Comparison of ENCODE assay signal across 16 cellular contexts in the genomic region with DNA sequence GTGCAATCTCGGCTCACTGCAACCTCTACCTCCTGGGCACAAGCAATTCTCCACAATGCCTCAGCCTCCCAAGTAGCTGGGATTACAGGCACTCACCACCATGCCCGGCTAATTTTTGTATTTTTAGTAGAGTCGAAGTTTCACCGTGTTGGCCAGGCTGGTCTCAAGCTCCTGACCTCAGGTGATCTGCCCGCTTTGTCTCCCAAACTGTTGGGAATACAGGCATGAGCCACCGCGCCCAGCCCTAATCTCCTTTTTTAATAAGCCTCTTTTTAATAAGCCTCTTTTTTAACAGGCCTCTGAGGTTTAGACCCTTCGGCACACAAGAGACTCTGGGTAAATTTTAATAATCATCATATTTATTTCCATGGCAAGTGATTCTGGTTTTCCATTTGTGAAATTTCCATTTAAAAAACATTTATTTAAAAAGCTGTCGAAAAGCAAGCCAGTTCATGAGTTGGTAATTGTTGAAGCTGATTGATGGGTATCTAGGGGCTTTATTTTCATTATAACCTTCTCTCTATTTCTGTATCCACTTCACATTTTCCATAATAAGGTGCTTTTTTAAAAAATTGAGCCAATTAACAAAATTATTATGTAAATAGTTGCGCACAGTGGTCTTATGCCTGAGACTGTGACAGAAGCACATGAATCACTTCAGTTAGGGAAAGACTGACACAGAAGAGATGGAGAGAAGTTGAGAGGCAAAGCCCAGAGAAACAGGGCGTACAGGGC. TPM values are rescaled to one million over a fixed set of nuclear protein-coding genes. Genes with fewer than 3 reads are reported as not detected.
DNase-seq lines count a peak whose midpoint lies in the region; ATAC-seq, FAIRE-seq and TF ChIP-seq lines count a peak whose summit lies in the region.
"Had no signal": no experiment of that assay in that cellular context is flagged by ENCODE, and none has a peak within 500 bp of the region (broad histone marks: within the 10 kb centered on the region; RNA-seq: fewer than 3 reads in every experiment).

No MANE protein-coding gene starts in this region.

- no peak for FAIRE-seq in H1 (lab: Jason Lieb, UNC)

- no peak overlapping the region for H3K4me3 Mint-ChIP-seq in activated naive CD4-positive, alpha-beta T cell treated with anti-CD3 and anti-CD28 coated beads, Interleukin-2, amount 10 ng/mL, durations not matched to agents 7 days and 5 days

- no peak for DNase-seq in activated naive CD4-positive, alpha-beta T cell treated with anti-CD3 and anti-CD28 coated beads, Interleukin-2, amount 10 ng/mL, durations not matched to agents 7 days and 5 days
- DNase-seq in activated naive CD4-positive, alpha-beta T cell treated with Interleukin-2 at 50 U/mL for 16 hours, result no peak
- DNase-seq in H1 (ENCODE audit: low read depth in 1 of 2, low spot score in 2 of 2) (no peak), islet precursor cell (no peak)
- DNase-seq in stimulated activated naive CD4-positive, alpha-beta T cell (lab: John Stamatoyannopoulos, UW), result no peak
- DNase-seq: activated CD4-positive, alpha-beta T cell treated with anti-CD3 and anti-CD28 coated beads, Interleukin-2, amount 50 U/mL, for 1 hour; DND-41; erythroblast; kidney glomerular epithelial cell; NCI-H1092; NCI-H446; PC-9; stimulated activated CD4-positive, alpha-beta T cell treated with anti-CD3 and anti-CD28 coated beads, Interleukin-12 subunit alpha, Interleukin-12 subunit beta, amount 100 ng/mL, for 4 hours had no signal

- H3K9me2 ChIP-seq in SU-DHL-6 (replicated peaks; ENCODE audit: insufficient read depth, low read length), result no peaks in the 10 kb centered on the region

- no peak overlapping the region for H3K4ac ChIP-seq in H1 (replicated peaks; ENCODE audit: insufficient read length, low read depth, low read length)

- no peaks in the 10 kb centered on the region for H3K23me2 ChIP-seq in H1 (ENCODE audit: low read depth, low read length)

- H3K23ac ChIP-seq in H1 (ENCODE audit: insufficient read length), result no peak overlapping the region

- H3K9ac ChIP-seq in SU-DHL-6 (ENCODE audit: low read length) (peak overlapping the region; percentile 58), H1 (replicated peaks in 1 of 4; ENCODE audit: extremely low read depth in 1 of 4, low read depth in 3 of 4, low read length in 3 of 4) (no peak overlapping the region)

- H3K79me1 ChIP-seq in H1 (ENCODE audit: low read depth, low read length), result no peaks in the 10 kb centered on the region

- POLR2A ChIA-PET in H1 (lab: Charles Lee; ENCODE audit: partially characterized antibody), result interaction anchor here (1.0 kb wide), 1 partner anchor 9 kb away, joined by 4 read pairs; no protein-coding TSS in a partner anchor

- H3K27me3 ChIP-seq in SU-DHL-6 (ENCODE audit: low read length), result no peaks in the 10 kb centered on the region
- H3K27me3 ChIP-seq in H1 (replicated peaks in 1 of 4; ENCODE audit: control insufficient read depth in 3 of 4, extremely low read depth in 1 of 4, insufficient read depth in 3 of 4, low read length in 3 of 4), result no peaks in the 10 kb centered on the region

- H2BK15ac ChIP-seq in H1 (ENCODE audit: low read length), result no peak overlapping the region

- H4K8ac ChIP-seq in H1 (ENCODE audit: extremely low read depth, insufficient read depth, low read length), result peak overlapping the region; percentile 48; the same call in 1 of the 2 replicates

- H3K4me2 ChIP-seq in SU-DHL-6 (ENCODE audit: low read depth, low read length, poor library complexity, severe bottlenecking) (peak overlapping the region; percentile 49), H1 (ENCODE audit: insufficient read depth in 1 of 2, low read depth in 2 of 2, low read length in 2 of 2) (no peak overlapping the region)

- no peak overlapping the region; the same call in 1 of the 2 replicates for H2AK5ac ChIP-seq in H1 (ENCODE audit: low read depth, low read length)

- CTCF ChIA-PET in activated naive CD4-positive, alpha-beta T cell treated with anti-CD3 and anti-CD28 coated beads, Interleukin-2, amount 10 ng/mL, durations not matched to agents 7 days and 5 days (lab: Charles Lee), result interaction anchor here (0.7 to 4.8 kb wide), 4 partner anchors 11 to 237 kb away, joined by 3 to 42 read pairs (median 12); partner anchors contain the start of gene POU2F2
- CTCF ChIA-PET in H1 (lab: Charles Lee; ENCODE audit: partially characterized antibody), result interaction anchor here (0.6 to 4.7 kb wide), 4 partner anchors 9 to 25 kb away, joined by 3 to 36 read pairs (median 8); no protein-coding TSS in a partner anchor

- peaks cover 10% of the 10 kb centered on the region; the same call in 1 of the 2 replicates for H3K36me3 ChIP-seq in SU-DHL-6 (ENCODE audit: low read length)
- no peaks in the 10 kb centered on the region for H3K36me3 ChIP-seq in H1 (ENCODE audit: control insufficient read depth in 2 of 4, insufficient read depth in 4 of 4, low read length in 3 of 4)

- H3K27ac ChIP-seq in SU-DHL-6 (ENCODE audit: low read depth, low read length) (peak overlapping the region; percentile 96), H1 (ENCODE audit: low read depth, low read length) (no peak overlapping the region)
- H3K27ac ChIP-seq: PC-9 had no signal

- H3K4me3 ChIP-seq in SU-DHL-6 (ENCODE audit: insufficient read depth, low read length, poor library complexity, severe bottlenecking), result no peak overlapping the region
- H3K4me3 ChIP-seq in H1 (ENCODE audit: extremely low read depth in 1 of 4, insufficient read depth in 2 of 4, low read depth in 3 of 4, low read length in 4 of 4), result no peak overlapping the region
- H3K4me3 ChIP-seq: PC-9 had no signal

- H3K27ac Mint-ChIP-seq in activated naive CD4-positive, alpha-beta T cell treated with anti-CD3 and anti-CD28 coated beads, Interleukin-2, amount 10 ng/mL, durations not matched to agents 7 days and 5 days, result peak overlapping the region; percentile 86

- no peak overlapping the region for H2BK20ac ChIP-seq in H1 (ENCODE audit: low read length)

- H3K4me1 Mint-ChIP-seq in activated naive CD4-positive, alpha-beta T cell treated with anti-CD3 and anti-CD28 coated beads, Interleukin-2, amount 10 ng/mL, durations not matched to agents 7 days and 5 days, result peaks cover 42% of the 10 kb centered on the region

- no peak overlapping the region for H3K18ac ChIP-seq in H1 (ENCODE audit: extremely low read depth, low read length)

- ATAC-seq in HG03135 (IDR thresholded peaks at IDR 0.05; ENCODE audit: unreplicated experiment) (no peak), GM19463 (IDR thresholded peaks at IDR 0.05; ENCODE audit: unreplicated experiment) (no peak)

- no peak overlapping the region for H3K56ac ChIP-seq in H1 (replicated peaks; ENCODE audit: insufficient read length, low read depth, low read length)

- H3F3A ChIP-seq in SU-DHL-6 (ENCODE audit: insufficient read depth), result peaks cover 60% of the 10 kb centered on the region

- WGBS in H1 (ENCODE audit: extremely low coverage in 1 of 2, insufficient coverage in 1 of 2, insufficient read length in 1 of 2, insufficient replicate concordance in 2 of 2, low coverage in 1 of 2, low lambda C conversion rate in 2 of 2, missing lambda C conversion rate in 1 of 2), 2 experiments, result 87% methylated on average over 11 of the region's 11 CpGs; no CpG with 5 or more reads in 1 of the 2 experiments

- no peak overlapping the region for H4K91ac ChIP-seq in H1 (replicated peaks; ENCODE audit: insufficient read length, low read length)

- no peak overlapping the region for H3K14ac ChIP-seq in H1 (ENCODE audit: insufficient read length)

- no peaks in the 10 kb centered on the region for H3K9me3 Mint-ChIP-seq in activated naive CD4-positive, alpha-beta T cell treated with anti-CD3 and anti-CD28 coated beads, Interleukin-2, amount 10 ng/mL, durations not matched to agents 7 days and 5 days

- no peak for TF ChIP-seq EP300 in H1 (IDR thresholded peaks at IDR 0.05; ENCODE audit: borderline replicate concordance in 1 of 2, low read depth in 2 of 2, low read length in 2 of 2)

- no peak overlapping the region for H2BK120ac ChIP-seq in H1 (replicated peaks; ENCODE audit: low read depth, low read length)

- peaks cover 31% of the 10 kb centered on the region for H3K36me3 Mint-ChIP-seq in activated naive CD4-positive, alpha-beta T cell treated with anti-CD3 and anti-CD28 coated beads, Interleukin-2, amount 10 ng/mL, durations not matched to agents 7 days and 5 days

- TF ChIP-seq RAD21 in H1 (IDR thresholded peaks at IDR 0.05 in 1 of 2, conservative IDR thresholded peaks at IDR 0.05 in 1 of 2; ENCODE audit: low read depth in 2 of 2, low read length in 2 of 2), result no peak

- H4K20me1 ChIP-seq in SU-DHL-6 (ENCODE audit: low read depth, low read length), result no peaks in the 10 kb centered on the region
- no peaks in the 10 kb centered on the region for H4K20me1 ChIP-seq in H1 (replicated peaks in 1 of 2; ENCODE audit: control insufficient read depth in 1 of 2, insufficient read depth in 2 of 2, low read length in 2 of 2)

- H3K9me3 ChIP-seq in SU-DHL-6 (ENCODE audit: insufficient read depth, low read length) (no peaks in the 10 kb centered on the region), H1 (ENCODE audit: insufficient read depth in 2 of 2, low read depth in 1 of 2, low read length in 1 of 2) (no peaks in the 10 kb centered on the region)

- no peak overlapping the region for H2BK12ac ChIP-seq in H1 (ENCODE audit: low read depth, low read length)

- TF ChIP-seq CTCF in SU-DHL-6 (IDR thresholded peaks at IDR 0.05; ENCODE audit: insufficient read depth, low read length, poor library complexity, severe bottlenecking) (no peak), H1 (IDR thresholded peaks at IDR 0.05; ENCODE audit: control extremely low read depth in 1 of 3, insufficient read depth in 1 of 3, low read depth in 1 of 3, low read length in 3 of 3) (no peak)

- H3K27me3 Mint-ChIP-seq in activated naive CD4-positive, alpha-beta T cell treated with anti-CD3 and anti-CD28 coated beads, Interleukin-2, amount 10 ng/mL, durations not matched to agents 7 days and 5 days, result no peaks in the 10 kb centered on the region

- H3K79me2 ChIP-seq in SU-DHL-6 (ENCODE audit: insufficient read depth, low read length) (peaks cover 31% of the 10 kb centered on the region), H1 (ENCODE audit: control insufficient read depth in 1 of 2, insufficient read depth in 2 of 2, low read length in 2 of 2) (no peaks in the 10 kb centered on the region)

- TF ChIP-seq POLR2A in H1 (IDR thresholded peaks at IDR 0.05; ENCODE audit: control extremely low read depth in 1 of 2, low read depth in 2 of 2, low read length in 2 of 2), result no peak

- peaks cover 0 to 12% (median 6%) of the 10 kb centered on the region in 4 experiments; a peak in 4 of 7 replicates for H3K4me1 ChIP-seq in H1 (replicated peaks in 1 of 4; ENCODE audit: control insufficient read depth in 3 of 4, insufficient read depth in 4 of 4, low read length in 3 of 4)

- no peak overlapping the region for H4K5ac ChIP-seq in H1 (ENCODE audit: insufficient read length, low read depth, low read length)

- H2AFZ ChIP-seq in SU-DHL-6 (ENCODE audit: low read depth, low read length, severe bottlenecking), result no peak overlapping the region
- H2AFZ ChIP-seq in H1 (ENCODE audit: low read length), result no peak overlapping the region
- H2AFZ ChIP-seq: PC-9 had no signal

- no peak overlapping the region for H2BK5ac ChIP-seq in H1 (ENCODE audit: low read depth, low read length)

RNA-seq across cellular contexts. Expression of gene POU2F2, which starts 11.8 kb away (rescaled TPM):
- total RNA-seq in H1 (2021; fragmentation: NEBNext Ultra II Directional; extraction: Animal tissue kit (Norgen Biotek cat#: 25700)), result 6.1 and 7.2 TPM in 2 replicates
- 5.0 and 7.3 TPM in 2 replicates for polyA plus RNA-seq in H1 (2011; rRNA removed)
- 4.2 TPM for polyA plus RNA-seq in H1 (2011; cell fraction: cytosol; rRNA removed)
- polyA plus RNA-seq in H1 (2011; cell fraction: nucleus; rRNA removed), result 22.7 TPM
- 6.2 to 8.0 TPM (median 7.3 TPM) in 4 replicates for polyA plus RNA-seq in H1 (2012, experiment 1 of 2)
- polyA plus RNA-seq in H1 (2012, experiment 2 of 2), result 2.7 TPM
- 14.6 TPM for polyA plus RNA-seq in H1 (2013, experiment 1 of 2)
- 10.8 TPM for polyA plus RNA-seq in H1 (2013, experiment 2 of 2)
- 1.3 and 2.0 TPM in 2 replicates for polyA minus RNA-seq in H1 (2011; rRNA and poly(A)+ RNA removed)
- 1.3 TPM for polyA minus RNA-seq in H1 (2011; cell fraction: cytosol; rRNA and poly(A)+ RNA removed)
- 5.9 TPM for polyA minus RNA-seq in H1 (2011; cell fraction: nucleus; rRNA and poly(A)+ RNA removed)

RNA-seq across cellular contexts. Expression of gene ZNF574, which starts 44.5 kb away (rescaled TPM):
- total RNA-seq in H1 (2021; fragmentation: NEBNext Ultra II Directional; extraction: Animal tissue kit (Norgen Biotek cat#: 25700)), result 27.0 and 28.6 TPM in 2 replicates
- 38.8 and 53.8 TPM in 2 replicates for polyA plus RNA-seq in H1 (2011; rRNA removed)
- 27.7 TPM for polyA plus RNA-seq in H1 (2011; cell fraction: cytosol; rRNA removed)
- polyA plus RNA-seq in H1 (2011; cell fraction: nucleus; rRNA removed), result 31.4 TPM
- 12.2 to 27.2 TPM (median 24.2 TPM) in 4 replicates for polyA plus RNA-seq in H1 (2012, experiment 1 of 2)
- 22.8 TPM for polyA plus RNA-seq in H1 (2012, experiment 2 of 2)
- polyA plus RNA-seq in H1 (2013, experiment 1 of 2), result 13.2 TPM
- polyA plus RNA-seq in H1 (2013, experiment 2 of 2), result 11.9 TPM
- polyA minus RNA-seq in H1 (2011; rRNA and poly(A)+ RNA removed), result 41.6 and 41.8 TPM in 2 replicates
- polyA minus RNA-seq in H1 (2011; cell fraction: cytosol; rRNA and poly(A)+ RNA removed), result 35.7 TPM
- 29.8 TPM for polyA minus RNA-seq in H1 (2011; cell fraction: nucleus; rRNA and poly(A)+ RNA removed)

RNA-seq across cellular contexts. Expression of gene GRIK5, which starts 50.4 kb away (rescaled TPM):
- 42.9 and 45.1 TPM in 2 replicates for total RNA-seq in H1 (2021; fragmentation: NEBNext Ultra II Directional; extraction: Animal tissue kit (Norgen Biotek cat#: 25700))
- polyA plus RNA-seq in H1 (2011; rRNA removed), result 17.8 and 25.3 TPM in 2 replicates
- polyA plus RNA-seq in H1 (2011; cell fraction: cytosol; rRNA removed), result 14.1 TPM
- polyA plus RNA-seq in H1 (2011; cell fraction: nucleus; rRNA removed), result 57.6 TPM
- polyA plus RNA-seq in H1 (2012, experiment 1 of 2), result 29.3 to 50.3 TPM (median 45.8 TPM) in 4 replicates
- polyA plus RNA-seq in H1 (2012, experiment 2 of 2), result 31.9 TPM
- polyA plus RNA-seq in H1 (2013, experiment 1 of 2), result 28.4 TPM
- polyA plus RNA-seq in H1 (2013, experiment 2 of 2), result 28.1 TPM
- 23.8 and 25.7 TPM in 2 replicates for polyA minus RNA-seq in H1 (2011; rRNA and poly(A)+ RNA removed)
- 22.3 TPM for polyA minus RNA-seq in H1 (2011; cell fraction: cytosol; rRNA and poly(A)+ RNA removed)
- polyA minus RNA-seq in H1 (2011; cell fraction: nucleus; rRNA and poly(A)+ RNA removed), result 21.2 TPM
